ENCODE assay signal across 31 cellular contexts in the genomic region with DNA sequence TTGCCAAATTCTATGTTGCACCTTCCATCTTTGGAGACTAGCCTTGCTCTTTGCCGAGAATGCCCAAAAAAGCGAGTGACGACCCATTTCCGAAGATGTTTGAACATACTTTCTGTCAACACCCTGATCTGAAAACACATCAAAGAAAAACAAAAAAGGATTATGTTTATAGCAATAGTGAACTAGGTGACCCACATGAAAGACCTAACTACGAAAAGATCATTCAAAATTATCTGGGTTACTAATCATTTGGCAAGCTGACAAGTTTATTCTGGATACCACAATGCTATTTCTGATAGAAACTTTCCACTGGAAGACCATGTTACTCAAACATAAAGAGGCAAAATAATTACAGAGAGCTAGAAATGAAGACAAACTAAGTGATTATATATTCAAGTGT. TPM values are rescaled to one million over a fixed set of nuclear protein-coding genes. Genes with fewer than 3 reads are reported as not detected.
DNase-seq lines count a peak whose midpoint lies in the region; ATAC-seq lines count a peak whose summit lies in the region.
"Had no signal": no experiment of that assay in that cellular context is flagged by ENCODE, and none has a peak within 500 bp of the region (broad histone marks: within the 10 kb centered on the region; RNA-seq: fewer than 3 reads in every experiment).

No MANE protein-coding gene starts in this region.

- no peaks in the 10 kb centered on the region for H3K27me3 Mint-ChIP-seq in activated T-cell treated with anti-CD3 and anti-CD28 coated beads, Interleukin-2, amount 50 U/mL, for 24 hours
- H3K27me3 Mint-ChIP-seq in IgD-negative memory B cell: peaks cover 2% of the 10 kb centered on the region
- H3K27me3 Mint-ChIP-seq in activated naive CD8-positive, alpha-beta T cell treated with anti-CD3 and anti-CD28 coated beads, Interleukin-2, amount 50 U/mL, for 24 hours: no peaks in the 10 kb centered on the region
- peaks cover 0 to 6% (median 0%) of the 10 kb centered on the region in 5 donors for H3K27me3 Mint-ChIP-seq in naive thymus-derived CD4-positive, alpha-beta T cell
- H3K27me3 Mint-ChIP-seq: activated naive CD4-positive, alpha-beta T cell treated with anti-CD3 and anti-CD28 coated beads, Interleukin-2, amount 10 ng/mL, durations not matched to agents 7 days and 5 days had no signal

- no peak for ATAC-seq in activated naive CD8-positive, alpha-beta T cell treated with anti-CD3 and anti-CD28 coated beads, Interleukin-2, amount 50 U/mL, for 24 hours
- peak; percentile 68 for ATAC-seq in naive thymus-derived CD4-positive, alpha-beta T cell
- ATAC-seq in HG03460 (IDR thresholded peaks at IDR 0.05; ENCODE audit: unreplicated experiment): no peak
- ATAC-seq: left colon, pancreas, WTC11 had no signal

- H3K4me3 Mint-ChIP-seq in activated T-cell treated with anti-CD3 and anti-CD28 coated beads, Interleukin-2, amount 50 U/mL, for 24 hours: no peak overlapping the region
- H3K4me3 Mint-ChIP-seq in IgD-negative memory B cell: peak overlapping the region in 1 of 4 donors; percentile 12
- H3K4me3 Mint-ChIP-seq in activated naive CD8-positive, alpha-beta T cell treated with anti-CD3 and anti-CD28 coated beads, Interleukin-2, amount 50 U/mL, for 24 hours: peak overlapping the region; percentile 10
- H3K4me3 Mint-ChIP-seq in naive thymus-derived CD4-positive, alpha-beta T cell: peak overlapping the region in 7 of 10 donors; percentile 5 to 61 (median 32)
- H3K4me3 Mint-ChIP-seq: activated naive CD4-positive, alpha-beta T cell treated with anti-CD3 and anti-CD28 coated beads, Interleukin-2, amount 10 ng/mL, durations not matched to agents 7 days and 5 days; neural crest cell; WTC11 had no signal

- intact Hi-C loops in naive thymus-derived CD4-positive, alpha-beta T cell (cut with micrococcal nuclease): no loop called here

- H3K27me3 ChIP-seq in naive thymus-derived CD4-positive, alpha-beta T cell (ENCODE audit: control insufficient read depth in 2 of 2, insufficient read depth in 2 of 2, low read length in 2 of 2): no peaks in the 10 kb centered on the region
- H3K27me3 ChIP-seq: pancreas had no signal

- H3K9me3 ChIP-seq in naive thymus-derived CD4-positive, alpha-beta T cell (ENCODE audit: control insufficient read depth in 2 of 3, low read length in 3 of 3): no peaks in the 10 kb centered on the region
- H3K9me3 ChIP-seq: BE2C, pancreas, SK-N-SH had no signal

- POLR2A ChIA-PET in naive thymus-derived CD4-positive, alpha-beta T cell (lab: Charles Lee): interaction anchor here (0.7 kb wide), 1 partner anchor 710 kb away, joined by 3 read pairs; no protein-coding TSS in a partner anchor

- H3K4me1 ChIP-seq in naive thymus-derived CD4-positive, alpha-beta T cell (ENCODE audit: control insufficient read depth in 2 of 2, insufficient read depth in 2 of 2, low read length in 2 of 2): peaks cover 30 to 45% of the 10 kb centered on the region in 2 donors
- H3K4me1 ChIP-seq: BE2C had no signal

- no peak overlapping the region for H3K4me3 ChIP-seq in naive thymus-derived CD4-positive, alpha-beta T cell (ENCODE audit: low read length)
- H3K4me3 ChIP-seq: coronary artery, pancreas had no signal

- H3K36me3 Mint-ChIP-seq in activated T-cell treated with anti-CD3 and anti-CD28 coated beads, Interleukin-2, amount 50 U/mL, for 24 hours (ENCODE audit: low read depth): no peaks in the 10 kb centered on the region
- peaks cover 12% of the 10 kb centered on the region for H3K36me3 Mint-ChIP-seq in IgD-negative memory B cell
- no peaks in the 10 kb centered on the region for H3K36me3 Mint-ChIP-seq in activated naive CD8-positive, alpha-beta T cell treated with anti-CD3 and anti-CD28 coated beads, Interleukin-2, amount 50 U/mL, for 24 hours (ENCODE audit: low read depth)
- peaks cover 0 to 28% (median 0%) of the 10 kb centered on the region in 5 donors for H3K36me3 Mint-ChIP-seq in naive thymus-derived CD4-positive, alpha-beta T cell

- no peaks in the 10 kb centered on the region for H3K36me3 ChIP-seq in naive thymus-derived CD4-positive, alpha-beta T cell (ENCODE audit: control insufficient read depth in 2 of 3, insufficient read depth in 3 of 3, low read length in 3 of 3)
- H3K36me3 ChIP-seq: BE2C, pancreas had no signal

- no peaks in the 10 kb centered on the region for H3K9me3 Mint-ChIP-seq in activated T-cell treated with anti-CD3 and anti-CD28 coated beads, Interleukin-2, amount 50 U/mL, for 24 hours
- H3K9me3 Mint-ChIP-seq in IgD-negative memory B cell: peaks cover 3 to 6% (median 4%) of the 10 kb centered on the region in 3 donors
- H3K9me3 Mint-ChIP-seq in activated naive CD8-positive, alpha-beta T cell treated with anti-CD3 and anti-CD28 coated beads, Interleukin-2, amount 50 U/mL, for 24 hours: no peaks in the 10 kb centered on the region
- peaks cover 0 to 14% (median 0%) of the 10 kb centered on the region in 11 donors for H3K9me3 Mint-ChIP-seq in naive thymus-derived CD4-positive, alpha-beta T cell
- H3K9me3 Mint-ChIP-seq: neural crest cell had no signal

- CTCF ChIA-PET in naive thymus-derived CD4-positive, alpha-beta T cell (lab: Charles Lee): interaction anchor here (2.4 kb wide), 1 partner anchor 9 kb away, joined by 14 read pairs; no protein-coding TSS in a partner anchor

- no peak for DNase-seq in activated T-cell treated with anti-CD3 and anti-CD28 coated beads, Interleukin-2, amount 50 U/mL, for 24 hours
- no peak for DNase-seq in activated T-cell treated with anti-CD3 and anti-CD28 coated beads, Interleukin-2, amount 50 U/mL, for 1 hour
- no peak for DNase-seq in activated naive CD8-positive, alpha-beta T cell treated with anti-CD3 and anti-CD28 coated beads, Interleukin-2, amount 50 U/mL, for 24 hours
- peak in 6 of 9 donors; percentile 30 to 75 (median 50) for DNase-seq in naive thymus-derived CD4-positive, alpha-beta T cell
- no peak for DNase-seq in CD1c-positive myeloid dendritic cell (ENCODE audit: extremely low spot score)
- no peak for DNase-seq in NCI-H2171 treated with DMSO at 0.1 percent for 48 hours (lab: John Stamatoyannopoulos, UW)
- DNase-seq: activated naive CD4-positive, alpha-beta T cell treated with anti-CD3 and anti-CD28 coated beads, Interleukin-2, amount 10 ng/mL, durations not matched to agents 7 days and 5 days; BE2C; DND-41; left colon; mammary epithelial cell; NCI-H1417 treated with DMSO at 0.1 percent for 48 hours; NCI-H2081; NCI-H446 treated with DMSO at 0.1 percent for 48 hours; OCI-M1; pancreas; retina; SK-N-SH; small intestine; stimulated activated CD4-positive, alpha-beta T cell treated with anti-CD3 and anti-CD28 coated beads, Interleukin-2, amount 100 ng/mL, for 24 hours; T-helper 9 cell; trophoblast cell had no signal

- H3K4me1 Mint-ChIP-seq in activated T-cell treated with anti-CD3 and anti-CD28 coated beads, Interleukin-2, amount 50 U/mL, for 24 hours (ENCODE audit: low read depth): peaks cover 57% of the 10 kb centered on the region
- peaks cover 63 to 86% (median 64%) of the 10 kb centered on the region in 3 donors for H3K4me1 Mint-ChIP-seq in IgD-negative memory B cell
- H3K4me1 Mint-ChIP-seq in activated naive CD8-positive, alpha-beta T cell treated with anti-CD3 and anti-CD28 coated beads, Interleukin-2, amount 50 U/mL, for 24 hours: peaks cover 68% of the 10 kb centered on the region
- peaks cover 20 to 81% (median 71%) of the 10 kb centered on the region in 7 donors for H3K4me1 Mint-ChIP-seq in naive thymus-derived CD4-positive, alpha-beta T cell

- H3K27ac ChIP-seq in naive thymus-derived CD4-positive, alpha-beta T cell (ENCODE audit: low read depth, low read length): no peak overlapping the region
- H3K27ac ChIP-seq: coronary artery, KMS-11 had no signal

- H3K27ac Mint-ChIP-seq in activated T-cell treated with anti-CD3 and anti-CD28 coated beads, Interleukin-2, amount 50 U/mL, for 24 hours: peak overlapping the region; percentile 32
- peak overlapping the region; percentile 86 to 95 (median 87) for H3K27ac Mint-ChIP-seq in IgD-negative memory B cell
- no peak overlapping the region for H3K27ac Mint-ChIP-seq in activated naive CD8-positive, alpha-beta T cell treated with anti-CD3 and anti-CD28 coated beads, Interleukin-2, amount 50 U/mL, for 24 hours
- H3K27ac Mint-ChIP-seq in naive thymus-derived CD4-positive, alpha-beta T cell: peak overlapping the region in 7 of 9 donors; percentile 11 to 60 (median 32)
- H3K27ac Mint-ChIP-seq: activated naive CD4-positive, alpha-beta T cell treated with anti-CD3 and anti-CD28 coated beads, Interleukin-2, amount 10 ng/mL, durations not matched to agents 7 days and 5 days; WTC11 had no signal

RNA-seq across cellular contexts. Expression of a gene that starts 27.0 kb away (rescaled TPM):
- 0.30 TPM for polyA plus RNA-seq in IgD-negative memory B cell
- total RNA-seq in naive thymus-derived CD4-positive, alpha-beta T cell: not detected
- polyA plus RNA-seq in naive thymus-derived CD4-positive, alpha-beta T cell: under 1 TPM; 0.12 to 0.22 TPM
- total RNA-seq: activated CD8-positive, alpha-beta memory T cell treated with anti-CD3 and anti-CD28 coated beads for 36 hours; frontal cortex; left colon; mammary epithelial cell; mucosa of gallbladder; neural crest cell had no signal
- polyA plus RNA-seq: SK-N-SH had no signal

RNA-seq across cellular contexts. Expression of a gene that starts 51.0 kb away (rescaled TPM):
- polyA plus RNA-seq in IgD-negative memory B cell: not detected
- under 1 TPM in 3 of 5 experiments, not detected in 2; 0.11 to 0.24 (median 0.17) TPM for total RNA-seq in naive thymus-derived CD4-positive, alpha-beta T cell
- polyA plus RNA-seq in naive thymus-derived CD4-positive, alpha-beta T cell: not detected
- total RNA-seq: activated CD8-positive, alpha-beta memory T cell treated with anti-CD3 and anti-CD28 coated beads for 36 hours had no signal

Comparison
In these comparisons a context has a peak if more than half of its experiments do, and no peak if none do; other contexts are left out.
1. DNase-seq: peak in naive thymus-derived CD4-positive, alpha-beta T cell (6 of 9); none in activated T-cell treated with anti-CD3 and anti-CD28 coated beads, Interleukin-2, amount 50 U/mL, for 24 hours (single experiment), activated T-cell treated with anti-CD3 and anti-CD28 coated beads, Interleukin-2, amount 50 U/mL, for 1 hour (single experiment), activated naive CD8-positive, alpha-beta T cell treated with anti-CD3 and anti-CD28 coated beads, Interleukin-2, amount 50 U/mL, for 24 hours (single experiment), CD1c-positive myeloid dendritic cell (single experiment) and NCI-H2171 treated with DMSO at 0.1 percent for 48 hours (single experiment).